Comparison of ENCODE assay signal across 10 cellular contexts in genomic region chr13:97810152-97810551, GRCh38.
DNase-seq lines count a peak whose midpoint lies in the region; ATAC-seq and TF ChIP-seq lines count a peak whose summit lies in the region.
"Had no signal": no experiment of that assay in that cellular context is flagged by ENCODE, and none has a peak within 500 bp of the region (broad histone marks: within the 10 kb centered on the region; RNA-seq: fewer than 3 reads in every experiment).

No MANE protein-coding gene starts in this region.

- H3K4me3 ChIP-seq in heart left ventricle = no peak overlapping the region
- H3K4me3 ChIP-seq in PC-3 (ENCODE audit: low read length) = no peak overlapping the region
- H3K4me3 ChIP-seq in foreskin fibroblast (ENCODE audit: low read depth in 1 of 2, low read length in 2 of 2) = no peak overlapping the region

- no peaks in the 10 kb centered on the region for H3K79me2 ChIP-seq in PC-3 (ENCODE audit: low read length)
- H3K79me2 ChIP-seq: parathyroid adenoma had no signal

- TF ChIP-seq CTCF in heart left ventricle (IDR thresholded peaks at IDR 0.05) = peak in 10 of 12 donors; percentile 15 to 54 (median 34)
- TF ChIP-seq CTCF in PC-3 (conservative IDR thresholded peaks at IDR 0.05; ENCODE audit: low read depth, low read length) = peak; percentile 61
- peak; percentile 53 for TF ChIP-seq CTCF in foreskin fibroblast (IDR thresholded peaks at IDR 0.05; ENCODE audit: low read depth, low read length)

- H3K9ac ChIP-seq in PC-3 (ENCODE audit: low read length) = no peak overlapping the region
- H3K9ac ChIP-seq: parathyroid adenoma had no signal

- H3K36me3 Mint-ChIP-seq in immature natural killer cell = no peaks in the 10 kb centered on the region
- H3K36me3 Mint-ChIP-seq in activated T-helper 1 cell treated with anti-CD3 and anti-CD28 coated beads, Interleukin-12 subunit alpha, Interleukin-12 subunit beta, Interleukin-2, Interleukin-4 antibody, amounts not matched to agents 30 ng/mL and 10 ng/mL and 1 ng/mL, durations not matched to agents 14 hours and 24 hours and 36 hours (ENCODE audit: low read depth) = no peaks in the 10 kb centered on the region

- H3F3A ChIP-seq in PC-3 (ENCODE audit: low read length, unreplicated experiment) = no peaks in the 10 kb centered on the region

- H3K27ac ChIP-seq in heart left ventricle = no peak overlapping the region
- no peak overlapping the region for H3K27ac ChIP-seq in PC-3 (ENCODE audit: low read length)
- H3K27ac ChIP-seq: parathyroid adenoma had no signal

- H3K36me3 ChIP-seq in heart left ventricle (no peaks in the 10 kb centered on the region), PC-3 (ENCODE audit: low read depth, low read length) (no peaks in the 10 kb centered on the region)

- no peaks in the 10 kb centered on the region for H4K20me1 ChIP-seq in PC-3 (ENCODE audit: low read length)

- H3K4me1 Mint-ChIP-seq in immature natural killer cell = no peaks in the 10 kb centered on the region
- H3K4me1 Mint-ChIP-seq in activated T-helper 1 cell treated with anti-CD3 and anti-CD28 coated beads, Interleukin-12 subunit alpha, Interleukin-12 subunit beta, Interleukin-2, Interleukin-4 antibody, amounts not matched to agents 30 ng/mL and 10 ng/mL and 1 ng/mL, durations not matched to agents 14 hours and 24 hours and 36 hours (ENCODE audit: low read depth) = no peaks in the 10 kb centered on the region
- H3K4me1 Mint-ChIP-seq: central memory CD8-positive, alpha-beta T cell had no signal

- H3K4me3 Mint-ChIP-seq in immature natural killer cell = no peak overlapping the region
- H3K4me3 Mint-ChIP-seq in activated T-helper 1 cell treated with anti-CD3 and anti-CD28 coated beads, Interleukin-12 subunit alpha, Interleukin-12 subunit beta, Interleukin-2, Interleukin-4 antibody, amounts not matched to agents 30 ng/mL and 10 ng/mL and 1 ng/mL, durations not matched to agents 14 hours and 24 hours and 36 hours = no peak overlapping the region
- H3K4me3 Mint-ChIP-seq: central memory CD8-positive, alpha-beta T cell had no signal

- peaks cover 0 to 8% (median under 1%) of the 10 kb centered on the region in 6 donors for H3K9me3 Mint-ChIP-seq in immature natural killer cell
- no peaks in the 10 kb centered on the region for H3K9me3 Mint-ChIP-seq in activated T-helper 1 cell treated with anti-CD3 and anti-CD28 coated beads, Interleukin-12 subunit alpha, Interleukin-12 subunit beta, Interleukin-2, Interleukin-4 antibody, amounts not matched to agents 30 ng/mL and 10 ng/mL and 1 ng/mL, durations not matched to agents 14 hours and 24 hours and 36 hours
- H3K9me3 Mint-ChIP-seq: central memory CD8-positive, alpha-beta T cell had no signal

- no peak for TF ChIP-seq POLR2A in heart left ventricle (IDR thresholded peaks at IDR 0.05)

- no peak for DNase-seq in heart left ventricle
- DNase-seq in cardiac septum (ENCODE audit: low spot score) = no peak
- peak; percentile 49 for DNase-seq in PC-3
- DNase-seq in foreskin fibroblast = peak in 1 of 2 donors; percentile 50
- DNase-seq in immature natural killer cell = no peak
- DNase-seq in activated T-helper 1 cell treated with anti-CD3 and anti-CD28 coated beads, Interleukin-12 subunit alpha, Interleukin-12 subunit beta, Interleukin-2, Interleukin-4 antibody, amounts not matched to agents 30 ng/mL and 10 ng/mL and 1 ng/mL, durations not matched to agents 14 hours and 24 hours and 36 hours (ENCODE audit: low spot score) = no peak

- no peak overlapping the region for H3K27ac Mint-ChIP-seq in immature natural killer cell
- H3K27ac Mint-ChIP-seq in activated T-helper 1 cell treated with anti-CD3 and anti-CD28 coated beads, Interleukin-12 subunit alpha, Interleukin-12 subunit beta, Interleukin-2, Interleukin-4 antibody, amounts not matched to agents 30 ng/mL and 10 ng/mL and 1 ng/mL, durations not matched to agents 14 hours and 24 hours and 36 hours = no peak overlapping the region

- H3K27me3 ChIP-seq in heart left ventricle (no peaks in the 10 kb centered on the region), PC-3 (ENCODE audit: low read length) (peaks cover 8% of the 10 kb centered on the region)

- H3K9me3 ChIP-seq in heart left ventricle = no peaks in the 10 kb centered on the region
- H3K9me3 ChIP-seq in PC-3 (ENCODE audit: low read length) = no peaks in the 10 kb centered on the region

- H3K9me2 ChIP-seq in PC-3 (replicated peaks; ENCODE audit: low read length) = no peaks in the 10 kb centered on the region

- no peak overlapping the region for H2AFZ ChIP-seq in PC-3 (ENCODE audit: low read length)
- H2AFZ ChIP-seq: parathyroid adenoma had no signal

- H3K27me3 Mint-ChIP-seq in immature natural killer cell (ENCODE audit: low read depth in 3 of 3) = peaks cover 0 to 5% (median 0%) of the 10 kb centered on the region in 3 donors
- peaks cover 5% of the 10 kb centered on the region for H3K27me3 Mint-ChIP-seq in activated T-helper 1 cell treated with anti-CD3 and anti-CD28 coated beads, Interleukin-12 subunit alpha, Interleukin-12 subunit beta, Interleukin-2, Interleukin-4 antibody, amounts not matched to agents 30 ng/mL and 10 ng/mL and 1 ng/mL, durations not matched to agents 14 hours and 24 hours and 36 hours (ENCODE audit: insufficient read depth)

- no peak overlapping the region for H3K4me2 ChIP-seq in PC-3 (ENCODE audit: low read length)

- ATAC-seq in heart left ventricle (no peak), PC-3 (peak; percentile 67), GM18909 (IDR thresholded peaks at IDR 0.05; ENCODE audit: poor library complexity, unreplicated experiment) (no peak), HG03439 (IDR thresholded peaks at IDR 0.05; ENCODE audit: unreplicated experiment) (no peak)

- intact Hi-C loops in heart left ventricle (cut with DNase I) = loop anchor here in 1 of 10 donors (10.0 kb wide), 1 partner anchor 795 kb away; no protein-coding TSS in a partner anchor
- intact Hi-C loops in cardiac septum (cut with DNase I) = no loop called here
- intact Hi-C loops in PC-3 (cut with micrococcal nuclease) = no loop called here
- intact Hi-C loops in activated T-helper 1 cell treated with anti-CD3 and anti-CD28 coated beads, Interleukin-12 subunit alpha, Interleukin-12 subunit beta, Interleukin-2, Interleukin-4 antibody, amounts not matched to agents 30 ng/mL and 10 ng/mL and 1 ng/mL, durations not matched to agents 14 hours and 24 hours and 36 hours (cut with micrococcal nuclease) = no loop called here

- H3K4me1 ChIP-seq in heart left ventricle (no peaks in the 10 kb centered on the region), PC-3 (ENCODE audit: insufficient read depth, low read length) (peaks cover 8% of the 10 kb centered on the region; the same call in 1 of the 2 replicates)
- H3K4me1 ChIP-seq: parathyroid adenoma had no signal

- WGBS in heart left ventricle, 4 donors = 23 to 40% (median 33%) methylated on average over 3 of the region's 3 CpGs

- POLR2A ChIA-PET in PC-3 (lab: Charles Lee; ENCODE audit: unreplicated experiment) = no interaction called here

- CTCF ChIA-PET in PC-3 (lab: Charles Lee) = no interaction called here

- no TSS peak for BruUV-seq in PC-3 (replicated peaks; lab: Mats Ljungman, UMichigan)
